In the genomic region with DNA sequence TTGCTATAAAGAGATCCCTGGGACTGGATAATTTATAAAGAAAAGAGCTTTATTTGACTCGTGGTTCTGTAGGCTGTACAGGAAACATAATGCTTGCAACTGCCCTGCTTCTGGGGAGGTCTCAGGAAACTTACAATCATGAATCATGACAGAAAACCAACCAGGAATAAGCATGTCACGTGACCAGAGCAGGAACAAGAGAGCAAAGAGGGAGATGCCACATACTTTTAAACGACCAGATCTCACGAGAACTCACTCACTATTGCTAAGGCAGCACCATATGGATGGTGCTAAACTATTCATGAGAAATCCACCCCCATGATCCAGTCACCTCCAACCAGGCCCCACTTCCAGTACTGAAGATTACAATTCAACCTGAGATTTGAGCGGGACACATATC, we compare ENCODE assay signal across 1 cellular context.
TF ChIP-seq lines count a peak whose summit lies in the region.

No MANE protein-coding gene starts in this region.

TF ChIP-seq in HepG2, 621 proteins besides CTCF, POLR2A, EP300 and RAD21:
- TF ChIP-seq RBM22 (optimal IDR thresholded peaks at IDR 0.05; ENCODE audit: low read length), result no peak
- no peak for TF ChIP-seq ZNF430 (CRISPR knock-in tag; IDR thresholded peaks at IDR 0.05)
- no peak for TF ChIP-seq ZNF572 (CRISPR knock-in tag; IDR thresholded peaks at IDR 0.05)
- no peak for TF ChIP-seq ZNF550 (CRISPR knock-in tag; IDR thresholded peaks at IDR 0.05; ENCODE audit: borderline replicate concordance)
- TF ChIP-seq, protein P1, sequence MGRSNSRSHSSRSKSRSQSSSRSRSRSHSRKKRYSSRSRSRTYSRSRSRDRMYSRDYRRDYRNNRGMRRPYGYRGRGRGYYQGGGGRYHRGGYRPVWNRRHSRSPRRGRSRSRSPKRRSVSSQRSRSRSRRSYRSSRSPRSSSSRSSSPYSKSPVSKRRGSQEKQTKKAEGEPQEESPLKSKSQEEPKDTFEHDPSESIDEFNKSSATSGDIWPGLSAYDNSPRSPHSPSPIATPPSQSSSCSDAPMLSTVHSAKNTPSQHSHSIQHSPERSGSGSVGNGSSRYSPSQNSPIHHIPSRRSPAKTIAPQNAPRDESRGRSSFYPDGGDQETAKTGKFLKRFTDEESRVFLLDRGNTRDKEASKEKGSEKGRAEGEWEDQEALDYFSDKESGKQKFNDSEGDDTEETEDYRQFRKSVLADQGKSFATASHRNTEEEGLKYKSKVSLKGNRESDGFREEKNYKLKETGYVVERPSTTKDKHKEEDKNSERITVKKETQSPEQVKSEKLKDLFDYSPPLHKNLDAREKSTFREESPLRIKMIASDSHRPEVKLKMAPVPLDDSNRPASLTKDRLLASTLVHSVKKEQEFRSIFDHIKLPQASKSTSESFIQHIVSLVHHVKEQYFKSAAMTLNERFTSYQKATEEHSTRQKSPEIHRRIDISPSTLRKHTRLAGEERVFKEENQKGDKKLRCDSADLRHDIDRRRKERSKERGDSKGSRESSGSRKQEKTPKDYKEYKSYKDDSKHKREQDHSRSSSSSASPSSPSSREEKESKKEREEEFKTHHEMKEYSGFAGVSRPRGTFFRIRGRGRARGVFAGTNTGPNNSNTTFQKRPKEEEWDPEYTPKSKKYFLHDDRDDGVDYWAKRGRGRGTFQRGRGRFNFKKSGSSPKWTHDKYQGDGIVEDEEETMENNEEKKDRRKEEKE (IDR thresholded peaks at IDR 0.05), result no peak
TF ChIP-seq in HepG2: peak in this region for 0.
